29 cellular contexts compared by ENCODE assay signal in the genomic region with DNA sequence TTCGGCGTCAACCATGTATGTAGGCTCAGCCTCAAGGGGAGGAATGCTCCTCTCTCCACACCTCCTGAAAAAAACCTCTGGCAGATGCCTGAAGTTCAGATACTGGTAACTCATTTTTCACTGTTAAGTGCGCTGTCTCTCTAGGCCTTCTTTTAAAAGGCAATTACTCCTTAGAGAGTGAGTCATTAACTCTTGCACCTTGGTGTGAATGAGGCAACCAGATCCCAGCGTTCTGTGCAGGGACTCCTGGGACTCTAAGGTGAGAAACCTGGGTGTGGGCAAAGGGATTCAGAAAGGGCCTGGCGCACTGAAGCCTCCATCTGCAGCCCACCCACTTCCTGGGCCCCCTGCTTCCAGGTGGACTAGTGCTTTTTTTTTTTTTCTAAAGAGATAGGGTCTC.
"Had no signal": no experiment of that assay in that cellular context is flagged by ENCODE, and none has a peak within 500 bp of the region (broad histone marks: within the 10 kb centered on the region; RNA-seq: fewer than 3 reads in every experiment).

No MANE protein-coding gene starts in this region.

- H3K4me1 ChIP-seq: adrenal gland, foreskin keratinocyte had no signal

- H3K27me3 ChIP-seq: adrenal gland, body of pancreas, esophagus muscularis mucosa, foreskin keratinocyte, gastrocnemius medialis had no signal

- H3K27ac ChIP-seq: adrenal gland, body of pancreas, coronary artery, dorsolateral prefrontal cortex, esophagus muscularis mucosa, foreskin keratinocyte, gastrocnemius medialis, heart left ventricle had no signal

- H3K4me3 ChIP-seq: adrenal gland, body of pancreas, coronary artery, dorsolateral prefrontal cortex, esophagus muscularis mucosa, gastrocnemius medialis, heart left ventricle had no signal

- DNase-seq: activated CD4-positive, alpha-beta memory T cell treated with anti-CD3 and anti-CD28 coated beads for 36 hours; activated CD4-positive, alpha-beta T cell treated with anti-CD3 and anti-CD28 coated beads for 36 hours; activated CD4-positive, alpha-beta T cell treated with anti-CD3 and anti-CD28 coated beads, Interleukin-2, amount 10 ng/mL, durations not matched to agents 24 days and 14 days; activated CD4-positive, CD25-positive, alpha-beta regulatory T cell; activated CD4-positive, CD25-positive, alpha-beta regulatory T cell treated with anti-CD3 and anti-CD28 coated beads, Interleukin-2, amount 50 U/mL, for 72 hours; activated CD8-positive, alpha-beta memory T cell treated with anti-CD3 and anti-CD28 coated beads, Interleukin-2, amount 10 ng/mL, durations not matched to agents 7 days and 5 days; activated CD8-positive, alpha-beta memory T cell treated with anti-CD3 and anti-CD28 coated beads, Interleukin-2, amount 50 U/mL, for 4 hours; activated CD8-positive, alpha-beta T cell treated with anti-CD3 and anti-CD28 coated beads, Interleukin-2, amount 10 ng/mL, durations not matched to agents 7 days and 5 days; activated effector memory CD4-positive, alpha-beta T cell treated with anti-CD3 and anti-CD28 coated beads, Interleukin-2, amount 50 U/mL, for 16 hours; activated naive CD4-positive, alpha-beta T cell treated with anti-CD3 and anti-CD28 coated beads for 36 hours; activated naive CD8-positive, alpha-beta T cell treated with anti-CD3 and anti-CD28 coated beads for 36 hours; activated naive CD8-positive, alpha-beta T cell treated with anti-CD3 and anti-CD28 coated beads, Interleukin-2, amount 50 U/mL, for 24 hours; activated T-cell treated with anti-CD3 and anti-CD28 coated beads, Interleukin-2, amount 50 U/mL, for 1 hour; activated T-cell treated with anti-CD3 and anti-CD28 coated beads, Interleukin-2, amount 50 U/mL, for 48 hours; adrenal gland; amygdala; aorta; body of pancreas; dorsolateral prefrontal cortex; effector memory CD4-positive, alpha-beta T cell; endodermal cell; erythroblast; foreskin keratinocyte; gastrocnemius medialis; glutamatergic neuron; heart left ventricle; T-helper 2 cell had no signal

- H3K9me3 ChIP-seq: adrenal gland, body of pancreas, esophagus muscularis mucosa, gastrocnemius medialis, heart left ventricle had no signal

- H3K36me3 ChIP-seq: adrenal gland, esophagus muscularis mucosa, gastrocnemius medialis, heart left ventricle had no signal

- ATAC-seq: activated CD4-positive, alpha-beta T cell treated with anti-CD3 and anti-CD28 coated beads for 36 hours; activated CD8-positive, alpha-beta memory T cell treated with anti-CD3 and anti-CD28 coated beads, Interleukin-2, amount 10 ng/mL, durations not matched to agents 7 days and 5 days; activated CD8-positive, alpha-beta T cell treated with anti-CD3 and anti-CD28 coated beads, Interleukin-2, amount 10 ng/mL, durations not matched to agents 7 days and 5 days; activated naive CD8-positive, alpha-beta T cell treated with anti-CD3 and anti-CD28 coated beads, Interleukin-2, amount 50 U/mL, for 24 hours; body of pancreas; foreskin keratinocyte; gastrocnemius medialis; heart left ventricle had no signal
